ENCODE assay signal across 17 cellular contexts in genomic region chr10:118314882-118315281, GRCh38. TPM values are rescaled to one million over a fixed set of nuclear protein-coding genes. Genes with fewer than 3 reads are reported as not detected.
DNase-seq lines count a peak whose midpoint lies in the region; ATAC-seq, FAIRE-seq and TF ChIP-seq lines count a peak whose summit lies in the region.
"Had no signal": no experiment of that assay in that cellular context is flagged by ENCODE, and none has a peak within 500 bp of the region (broad histone marks: within the 10 kb centered on the region; RNA-seq: fewer than 3 reads in every experiment).

No MANE protein-coding gene starts in this region.

- H3F3A ChIP-seq in SK-N-SH (replicated peaks; ENCODE audit: insufficient read depth), result no peaks in the 10 kb centered on the region

- no peak for TF ChIP-seq CTCF in SK-N-SH (IDR thresholded peaks at IDR 0.05)
- no peak for TF ChIP-seq CTCF in breast epithelium (IDR thresholded peaks at IDR 0.05)

- H3K9me2 ChIP-seq in SK-N-SH, result no peaks in the 10 kb centered on the region

- H3K9me3 Mint-ChIP-seq in stimulated activated effector memory CD8-positive, alpha-beta T cell treated with anti-CD3 and anti-CD28 coated beads, Interleukin-12 subunit alpha, Interleukin-12 subunit beta, amount 100 ng/mL, for 72 hours, result no peaks in the 10 kb centered on the region
- H3K9me3 Mint-ChIP-seq: CD4-positive, alpha-beta memory T cell; GM23338; H9; HFFc6 had no signal

- no peaks in the 10 kb centered on the region for H3K4me1 Mint-ChIP-seq in stimulated activated effector memory CD8-positive, alpha-beta T cell treated with anti-CD3 and anti-CD28 coated beads, Interleukin-12 subunit alpha, Interleukin-12 subunit beta, amount 100 ng/mL, for 72 hours
- H3K4me1 Mint-ChIP-seq: GM23338, H9 had no signal

- H2AFZ ChIP-seq in SK-N-SH (ENCODE audit: low read depth), result no peak overlapping the region
- H2AFZ ChIP-seq: GM23338 had no signal

- peak; percentile 59 for DNase-seq in SK-N-DZ (ENCODE audit: low spot score)
- no peak for DNase-seq in SK-N-SH
- no peak for DNase-seq in breast epithelium (ENCODE audit: low spot score in 2 of 2)
- DNase-seq in stimulated activated effector memory CD8-positive, alpha-beta T cell treated with anti-CD3 and anti-CD28 coated beads, Interleukin-12 subunit alpha, Interleukin-12 subunit beta, amount 100 ng/mL, for 72 hours (ENCODE audit: low spot score in 2 of 2), result no peak
- no peak for DNase-seq in DMS53 (lab: John Stamatoyannopoulos, UW)
- DNase-seq: C1 segment of cervical spinal cord; Calu3; CD4-positive, alpha-beta memory T cell; COR-L47; GF-D8; H9; HFFc6 had no signal

- no peak overlapping the region for H3K27ac Mint-ChIP-seq in stimulated activated effector memory CD8-positive, alpha-beta T cell treated with anti-CD3 and anti-CD28 coated beads, Interleukin-12 subunit alpha, Interleukin-12 subunit beta, amount 100 ng/mL, for 72 hours
- H3K27ac Mint-ChIP-seq: GM23338, H9, HFFc6 had no signal

- ATAC-seq in stimulated activated effector memory CD8-positive, alpha-beta T cell treated with anti-CD3 and anti-CD28 coated beads, Interleukin-12 subunit alpha, Interleukin-12 subunit beta, amount 100 ng/mL, for 72 hours, result no peak
- ATAC-seq: GM23338, HCT116 had no signal

- WGBS in SK-N-SH (ENCODE audit: low lambda C conversion rate), result 61% methylated on average over 4 of the region's 4 CpGs

- CTCF ChIA-PET in SK-N-SH (lab: Yijun Ruan, JAX), result interaction anchor here (1.3 to 1.8 kb wide), 5 partner anchors 9 to 818 kb away, joined by 3 to 6 read pairs (median 4); no protein-coding TSS in a partner anchor

- H3K9me3 ChIP-seq in SK-N-SH, result no peaks in the 10 kb centered on the region
- H3K9me3 ChIP-seq in breast epithelium, result no peaks in the 10 kb centered on the region

- no peak for TF ChIP-seq RAD21 in SK-N-SH (IDR thresholded peaks at IDR 0.05; ENCODE audit: low read length)

- H3K4me3 ChIP-seq in SK-N-SH (ENCODE audit: low read depth in 2 of 2, low read length in 1 of 2), result no peak overlapping the region
- H3K4me3 ChIP-seq in breast epithelium, result no peak overlapping the region
- H3K4me3 ChIP-seq: GM23338 had no signal

- peaks cover 43% of the 10 kb centered on the region for H3K36me3 Mint-ChIP-seq in stimulated activated effector memory CD8-positive, alpha-beta T cell treated with anti-CD3 and anti-CD28 coated beads, Interleukin-12 subunit alpha, Interleukin-12 subunit beta, amount 100 ng/mL, for 72 hours

- POLR2A ChIA-PET in SK-N-SH (lab: Yijun Ruan, JAX), result no interaction called here

- intact Hi-C loops in breast epithelium (cut with DNase I; ENCODE audit: low total_unique reads), result no loop called here

- H3K9ac ChIP-seq in SK-N-SH, result no peak overlapping the region

- H3K27me3 ChIP-seq in SK-N-SH (ENCODE audit: insufficient read depth) (no peaks in the 10 kb centered on the region), breast epithelium (no peaks in the 10 kb centered on the region)

- no peak overlapping the region; a peak in 1 of 4 replicates for H3K27ac ChIP-seq in SK-N-SH (ENCODE audit: low read depth in 2 of 2, low read length in 1 of 2)
- no peak overlapping the region for H3K27ac ChIP-seq in breast epithelium

- H3K79me2 ChIP-seq in SK-N-SH (ENCODE audit: insufficient read depth), result no peaks in the 10 kb centered on the region

- FAIRE-seq in islet of Langerhans (lab: Jason Lieb, UNC), result peak; percentile 36
- FAIRE-seq: GM12891, GM18507 had no signal

- H3K36me3 ChIP-seq in SK-N-SH (replicated peaks in 1 of 2; ENCODE audit: control insufficient read depth in 1 of 2, insufficient read depth in 2 of 2, low read length in 1 of 2) (peaks cover 52 to 54% of the 10 kb centered on the region in 2 experiments), breast epithelium (no peaks in the 10 kb centered on the region)

- no peak for TF ChIP-seq POLR2A in breast epithelium (IDR thresholded peaks at IDR 0.05)

- TF ChIP-seq EP300 in SK-N-SH (IDR thresholded peaks at IDR 0.05; ENCODE audit: borderline replicate concordance in 1 of 2, low read depth in 1 of 2, low read length in 1 of 2), result peak in 1 of 2 experiments; percentile 83; a peak in 2 of 4 replicates

- no peaks in the 10 kb centered on the region for H4K20me1 ChIP-seq in SK-N-SH (ENCODE audit: insufficient read depth)

- no peak overlapping the region for H3K4me2 ChIP-seq in SK-N-SH
- H3K4me2 ChIP-seq: GM23338 had no signal

- peaks cover 10 to 34% of the 10 kb centered on the region in 2 experiments for H3K4me1 ChIP-seq in SK-N-SH (ENCODE audit: control insufficient read depth in 1 of 2, insufficient read depth in 2 of 2, low read depth in 1 of 2, low read length in 1 of 2)
- H3K4me1 ChIP-seq in breast epithelium, result no peaks in the 10 kb centered on the region

- H3K4me3 Mint-ChIP-seq in stimulated activated effector memory CD8-positive, alpha-beta T cell treated with anti-CD3 and anti-CD28 coated beads, Interleukin-12 subunit alpha, Interleukin-12 subunit beta, amount 100 ng/mL, for 72 hours, result no peak overlapping the region
- H3K4me3 Mint-ChIP-seq: CD4-positive, alpha-beta memory T cell; GM23338; H9; HFFc6 had no signal

TF ChIP-seq in SK-N-SH, 30 proteins besides CTCF, POLR2A, EP300 and RAD21:
- TF ChIP-seq GABPA (IDR thresholded peaks at IDR 0.05; ENCODE audit: low read depth) (no peak), GATA2 (CRISPR knock-in tag; IDR thresholded peaks at IDR 0.05) (peak; percentile 71), PBX3 (IDR thresholded peaks at IDR 0.05) (0 out of 2 replicates have a peak, but pooled peaks have one; percentile 25), YY1 (IDR thresholded peaks at IDR 0.05; ENCODE audit: low read depth) (no peak), SMC3 (IDR thresholded peaks at IDR 0.05; ENCODE audit: low read depth, low read length) (no peak), RCOR1 (IDR thresholded peaks at IDR 0.05; ENCODE audit: low read length) (peak; percentile 68; the same call in 1 of the 2 replicates)

RNA-seq across cellular contexts. Expression of gene FAM204A, which starts 27.2 kb away (rescaled TPM):
- polyA plus RNA-seq in SK-N-DZ (2014; cell fraction: cytosol; rRNA removed), result 61.6 and 65.2 TPM in 2 replicates
- 17.6 and 23.0 TPM in 2 replicates for polyA plus RNA-seq in SK-N-DZ (2014; cell fraction: nucleus; rRNA removed)
- 10.8 and 14.2 TPM in 2 replicates for polyA plus RNA-seq in SK-N-SH (2012; rRNA removed)
- 18.2 and 27.8 TPM in 2 replicates for polyA plus RNA-seq in SK-N-SH (2012; cell fraction: cytosol; rRNA removed)
- polyA plus RNA-seq in SK-N-SH (2012; cell fraction: nucleus; rRNA removed), result 7.7 and 8.7 TPM in 2 replicates
- total RNA-seq in breast epithelium, result 10 to 100 TPM; 28.2 to 71.4 (median 59.6) TPM
